Comparison of ENCODE assay signal across 1 cellular context in genomic region chr17:6608321-6608720, GRCh38.
TF ChIP-seq lines count a peak whose summit lies in the region.

No MANE protein-coding gene starts in this region.

TF ChIP-seq in endothelial cell of umbilical vein, 7 proteins besides CTCF, POLR2A, EP300 and RAD21:
- TF ChIP-seq MAX (IDR thresholded peaks at IDR 0.05; ENCODE audit: insufficient read depth, insufficient read length) (no peak), JUN (IDR thresholded peaks at IDR 0.05; ENCODE audit: borderline replicate concordance, insufficient read depth, insufficient read length, low read depth) (peak; percentile 19)
